In genomic region chr2:49289711-49290110, GRCh38 we compare ENCODE assay signal across 22 cellular contexts.
"Had no signal": no experiment of that assay in that cellular context is flagged by ENCODE, and none has a peak within 500 bp of the region (broad histone marks: within the 10 kb centered on the region; RNA-seq: fewer than 3 reads in every experiment).

No MANE protein-coding gene starts in this region.

- H3K27ac ChIP-seq: ascending aorta, body of pancreas, SJSA1 had no signal

- H3K27me3 ChIP-seq: ascending aorta, body of pancreas, SJSA1 had no signal

- H3K4me3 ChIP-seq: ascending aorta, body of pancreas, SJSA1 had no signal

- DNase-seq: activated CD4-positive, alpha-beta T cell treated with anti-CD3 and anti-CD28 coated beads for 4 hours; activated CD4-positive, alpha-beta T cell treated with anti-CD3 and anti-CD28 coated beads, Interleukin-2, amount 50 U/mL, for 4 hours; activated CD8-positive, alpha-beta memory T cell treated with anti-CD3 and anti-CD28 coated beads, Interleukin-2, amount 50 U/mL, for 48 hours; activated CD8-positive, alpha-beta T cell treated with anti-CD3 and anti-CD28 coated beads, Interleukin-2, amount 10 ng/mL, durations not matched to agents 7 days and 5 days; activated effector memory CD4-positive, alpha-beta T cell treated with Interleukin-2 at 50 U/mL for 16 hours; activated naive CD4-positive, alpha-beta T cell; activated T-cell treated with anti-CD3 and anti-CD28 coated beads, Interleukin-2, amount 50 U/mL, for 1 hour; body of pancreas; Kasumi-1; KBM-7; NCI-H1417; NCI-H1694; NCI-H2029; NCI-H446; NCI-H524 treated with DMSO at 0.1 percent for 48 hours; NK-92 treated with Interleukin-12 subunit alpha and Interleukin-12 subunit beta, amount 100 ng/mL, for 24 hours; OCI-M1; RPMI8226 had no signal

- ATAC-seq: activated CD4-positive, CD25-positive, alpha-beta regulatory T cell treated with anti-CD3 and anti-CD28 coated beads, Interleukin-2, amount 50 U/mL, for 24 hours; activated CD8-positive, alpha-beta T cell treated with anti-CD3 and anti-CD28 coated beads, Interleukin-2, amount 10 ng/mL, durations not matched to agents 7 days and 5 days; body of pancreas; Panc1 had no signal
